ENCODE assay signal across 13 cellular contexts in the genomic region with DNA sequence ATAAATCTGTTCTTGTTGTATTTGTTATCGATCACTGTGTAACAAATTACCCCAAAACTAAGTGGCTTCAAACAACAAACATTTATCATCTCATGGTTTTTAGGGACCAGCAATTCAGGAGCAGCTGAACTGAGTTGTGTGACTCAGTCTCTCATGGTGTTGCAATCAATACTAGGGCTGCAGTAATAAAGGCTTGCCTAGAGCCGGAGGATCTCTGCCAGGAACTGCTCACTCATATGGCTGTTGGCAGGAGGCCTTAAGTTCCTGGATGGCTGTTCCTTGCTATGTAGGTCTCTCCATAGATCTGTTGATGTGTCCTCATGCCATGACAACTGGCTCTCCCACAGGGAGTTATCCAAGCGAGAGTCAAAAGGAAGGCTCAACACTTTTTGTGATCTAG. TPM values are rescaled to one million over a fixed set of nuclear protein-coding genes. Genes with fewer than 3 reads are reported as not detected.
DNase-seq lines count a peak whose midpoint lies in the region; ATAC-seq and TF ChIP-seq lines count a peak whose summit lies in the region.
"Had no signal": no experiment of that assay in that cellular context is flagged by ENCODE, and none has a peak within 500 bp of the region (broad histone marks: within the 10 kb centered on the region; RNA-seq: fewer than 3 reads in every experiment).

No MANE protein-coding gene starts in this region.

- TF ChIP-seq CTCF in AG04450 (IDR thresholded peaks at IDR 0.05; ENCODE audit: low read depth, low read length): no peak
- no peak for TF ChIP-seq CTCF in hepatocyte (IDR thresholded peaks at IDR 0.05; ENCODE audit: poor library complexity)
- no peak for TF ChIP-seq CTCF in gastroesophageal sphincter (IDR thresholded peaks at IDR 0.05)
- TF ChIP-seq CTCF in glutamatergic neuron (IDR thresholded peaks at IDR 0.05; ENCODE audit: partially characterized antibody, unreplicated experiment): no peak

- no peaks in the 10 kb centered on the region for H3K9me2 ChIP-seq in hepatocyte (replicated peaks; ENCODE audit: insufficient read depth)

- H3K27me3 Mint-ChIP-seq in glutamatergic neuron (ENCODE audit: unreplicated experiment): no peaks in the 10 kb centered on the region

- TF ChIP-seq POLR2A in gastroesophageal sphincter (IDR thresholded peaks at IDR 0.05): no peak

- no peak overlapping the region for H3K27ac Mint-ChIP-seq in glutamatergic neuron (ENCODE audit: unreplicated experiment)

- peaks cover 11% of the 10 kb centered on the region for H3K79me2 ChIP-seq in hepatocyte

- peaks cover 4% of the 10 kb centered on the region for H3K4me1 Mint-ChIP-seq in glutamatergic neuron (ENCODE audit: low read depth, unreplicated experiment)

- H3K27ac ChIP-seq in AG04450 (ENCODE audit: low read depth, low read length): no peak overlapping the region
- peak overlapping the region; percentile 66 for H3K27ac ChIP-seq in hepatocyte
- no peak overlapping the region for H3K27ac ChIP-seq in gastroesophageal sphincter
- H3K27ac ChIP-seq: gastrocnemius medialis had no signal

- no peaks in the 10 kb centered on the region for H3K36me3 ChIP-seq in hepatocyte (replicated peaks; ENCODE audit: insufficient read depth, low read depth)
- H3K36me3 ChIP-seq in gastroesophageal sphincter: no peaks in the 10 kb centered on the region

- H3K27me3 ChIP-seq in AG04450 (ENCODE audit: control insufficient read depth, insufficient read depth, low read length) (no peaks in the 10 kb centered on the region), hepatocyte (no peaks in the 10 kb centered on the region), gastroesophageal sphincter (no peaks in the 10 kb centered on the region)
- H3K27me3 ChIP-seq: gastrocnemius medialis had no signal

- no peak overlapping the region for H3K4me3 Mint-ChIP-seq in glutamatergic neuron (ENCODE audit: unreplicated experiment)

- no peak overlapping the region for H3K4me2 ChIP-seq in hepatocyte

- peaks cover 8% of the 10 kb centered on the region for H3K9me3 Mint-ChIP-seq in glutamatergic neuron (ENCODE audit: unreplicated experiment)

- POLR2A ChIA-PET in AG04450 (lab: Yijun Ruan, JAX): interaction anchor here (0.6 kb wide), 1 partner anchor 1406 kb away, joined by 6 read pairs; no protein-coding TSS in a partner anchor

- H4K20me1 ChIP-seq in hepatocyte (ENCODE audit: insufficient read depth, poor library complexity, severe bottlenecking): peaks cover 4% of the 10 kb centered on the region

- no peak for TF ChIP-seq EP300 in gastroesophageal sphincter (IDR thresholded peaks at IDR 0.05)

- CTCF ChIA-PET in AG04450 (lab: Charles Lee): interaction anchor here (0.7 kb wide), 1 partner anchor 138 kb away, joined by 5 read pairs; no protein-coding TSS in a partner anchor

- H3K4me3 ChIP-seq in AG04450 (ENCODE audit: low read depth, low read length) (no peak overlapping the region), hepatocyte (no peak overlapping the region), gastroesophageal sphincter (no peak overlapping the region)
- H3K4me3 ChIP-seq: gastrocnemius medialis had no signal

- peaks cover 11% of the 10 kb centered on the region for H3K4me1 ChIP-seq in hepatocyte (ENCODE audit: insufficient read depth)
- peaks cover 5 to 14% (median 6%) of the 10 kb centered on the region in 3 donors for H3K4me1 ChIP-seq in gastroesophageal sphincter

- DNase-seq in AG04450 (ENCODE audit: low read depth, low spot score) (peak; percentile 81), HT1080 (ENCODE audit: low read depth) (peak; percentile 82), amniotic epithelial cell (ENCODE audit: low read depth) (peak; percentile 96), hepatocyte (ENCODE audit: low spot score) (peak; percentile 60), COLO829 (ENCODE audit: low spot score) (no peak), glutamatergic neuron (no peak)
- DNase-seq: activated gamma-delta T cell, COR-L47, gastrocnemius medialis, naive B cell, NCI-H1105 treated with DMSO at 0.1 percent for 48 hours had no signal

- H3K9me3 ChIP-seq in AG04450 (ENCODE audit: control insufficient read depth, insufficient read depth, low read length) (no peaks in the 10 kb centered on the region; the same call in 1 of the 2 replicates), hepatocyte (ENCODE audit: low read depth) (no peaks in the 10 kb centered on the region), gastroesophageal sphincter (no peaks in the 10 kb centered on the region)
- H3K9me3 ChIP-seq: gastrocnemius medialis had no signal

- no peaks in the 10 kb centered on the region for H3K36me3 Mint-ChIP-seq in glutamatergic neuron (ENCODE audit: unreplicated experiment)
- H3K36me3 Mint-ChIP-seq: naive B cell had no signal

- H2AFZ ChIP-seq in hepatocyte: no peak overlapping the region

- WGBS in hepatocyte (ENCODE audit: low lambda C conversion rate, missing lambda C conversion rate): 87% methylated on average over 3 of the region's 3 CpGs
- 57 to 75% methylated on average over 2 to 3 of the region's 3 CpGs for WGBS in gastroesophageal sphincter (ENCODE audit: low coverage in 1 of 2), 2 donors

- ATAC-seq in gastroesophageal sphincter (no peak), HG03196 (IDR thresholded peaks at IDR 0.05; ENCODE audit: unreplicated experiment) (no peak)
- ATAC-seq: gastrocnemius medialis had no signal

RNA-seq across cellular contexts. Expression of gene PSMC6, which starts 3.8 kb away (rescaled TPM):
- 91.9 and 140 TPM in 2 replicates for polyA plus RNA-seq in AG04450 (2011; rRNA removed)
- 33.2 and 65.4 TPM in 2 replicates for polyA minus RNA-seq in AG04450 (2011; rRNA and poly(A)+ RNA removed)
- 142 and 153 TPM in 2 replicates for total RNA-seq in HT1080 (2014; rRNA removed; shearing (Covaris generic))
- polyA plus RNA-seq in HT1080 (2015; cell fraction: cytosol; rRNA removed): 99.8 and 112 TPM in 2 replicates
- polyA plus RNA-seq in HT1080 (2015; cell fraction: nucleus; rRNA removed): 172 and 179 TPM in 2 replicates
- 134 and 141 TPM in 2 replicates for total RNA-seq in hepatocyte
- 79.0 and 89.8 TPM in 2 replicates for polyA plus RNA-seq in hepatocyte
- total RNA-seq in gastroesophageal sphincter: 100 to 1,000 TPM in 1 of 4 donors, 10 to 100 TPM in 3; 63.1 to 103 (median 74.1) TPM
- total RNA-seq in glutamatergic neuron (ENCODE audit: unreplicated experiment): 101 TPM

RNA-seq across cellular contexts. Expression of gene ERO1A, which starts 7.9 kb away (rescaled TPM):
- 30.9 and 43.6 TPM in 2 replicates for polyA plus RNA-seq in AG04450 (2011; rRNA removed)
- 9.0 and 15.4 TPM in 2 replicates for polyA minus RNA-seq in AG04450 (2011; rRNA and poly(A)+ RNA removed)
- 103 and 112 TPM in 2 replicates for total RNA-seq in HT1080 (2014; rRNA removed; shearing (Covaris generic))
- 161 and 188 TPM in 2 replicates for polyA plus RNA-seq in HT1080 (2015; cell fraction: cytosol; rRNA removed)
- 124 TPM in 2 replicates for polyA plus RNA-seq in HT1080 (2015; cell fraction: nucleus; rRNA removed)
- total RNA-seq in hepatocyte: 80.6 and 91.1 TPM in 2 replicates
- polyA plus RNA-seq in hepatocyte: 32.2 and 41.6 TPM in 2 replicates
- 10 to 100 TPM; 41.9 to 55.1 (median 45.3) TPM for total RNA-seq in gastroesophageal sphincter
- total RNA-seq in glutamatergic neuron (ENCODE audit: unreplicated experiment): 25.8 TPM

RNA-seq across cellular contexts. Expression of gene STYX, which starts 26.7 kb away (rescaled TPM):
- polyA plus RNA-seq in AG04450 (2011; rRNA removed) (9.7 and 13.1 TPM in 2 replicates), hepatocyte (7.1 and 8.1 TPM in 2 replicates)
- 5.1 and 8.5 TPM in 2 replicates for polyA minus RNA-seq in AG04450 (2011; rRNA and poly(A)+ RNA removed)
- total RNA-seq in HT1080 (2014; rRNA removed; shearing (Covaris generic)): 6.8 and 9.7 TPM in 2 replicates
- 15.5 and 18.6 TPM in 2 replicates for polyA plus RNA-seq in HT1080 (2015; cell fraction: cytosol; rRNA removed)
- 8.6 and 9.0 TPM in 2 replicates for polyA plus RNA-seq in HT1080 (2015; cell fraction: nucleus; rRNA removed)
- total RNA-seq in hepatocyte (19.9 and 21.5 TPM in 2 replicates), gastroesophageal sphincter (10 to 100 TPM; 19.3 to 26.1 (median 22.5) TPM), glutamatergic neuron (ENCODE audit: unreplicated experiment) (5.5 TPM)

Comparison
In these comparisons a context has a peak if more than half of its experiments do, and no peak if none do; other contexts are left out.
1. DNase-seq: peak in AG04450 (single experiment), HT1080 (single experiment), amniotic epithelial cell (single experiment) and hepatocyte (single experiment); none in COLO829 (single experiment) and glutamatergic neuron (single experiment).